In the genomic region with DNA sequence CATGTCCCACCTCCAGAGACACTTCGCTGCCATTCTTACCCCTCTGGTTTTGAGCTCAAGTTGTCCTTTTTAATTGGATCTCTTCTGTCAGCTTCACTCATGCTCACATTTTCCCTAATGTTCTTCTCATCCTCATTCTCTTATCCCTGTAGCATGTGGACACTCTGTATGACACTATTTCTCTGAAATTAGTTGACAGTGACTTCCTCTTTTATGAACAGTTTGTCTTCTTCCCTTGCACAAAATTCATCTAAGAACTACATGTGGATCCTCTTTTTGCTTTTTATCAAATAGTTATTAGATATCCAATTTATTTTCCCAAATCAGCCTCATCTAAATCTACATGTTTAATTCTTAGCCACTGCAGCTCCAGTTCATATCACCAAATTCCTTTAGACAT, we compare ENCODE assay signal across 30 cellular contexts.
"Had no signal": no experiment of that assay in that cellular context is flagged by ENCODE, and none has a peak within 500 bp of the region (broad histone marks: within the 10 kb centered on the region; RNA-seq: fewer than 3 reads in every experiment).

No MANE protein-coding gene starts in this region.

- H3K27me3 Mint-ChIP-seq: stimulated activated naive CD8-positive, alpha-beta T cell treated with anti-CD3 and anti-CD28 coated beads, Interleukin-15, amount 100 ng/mL, for 72 hours had no signal

- H3K79me2 ChIP-seq: hepatocyte had no signal

- H3K27ac ChIP-seq: esophagus muscularis mucosa, foreskin keratinocyte, gastroesophageal sphincter, heart left ventricle, hepatocyte, left ventricle myocardium inferior, lower lobe of right lung, prostate gland, right atrium auricular region, suprapubic skin, transverse colon, vagina had no signal

- ATAC-seq: foreskin keratinocyte; gastroesophageal sphincter; heart left ventricle; left colon; lower lobe of right lung; naive thymus-derived CD8-positive, alpha-beta T cell; sciatic nerve; stimulated activated naive CD8-positive, alpha-beta T cell treated with anti-CD3 and anti-CD28 coated beads, Interleukin-15, amount 100 ng/mL, for 72 hours had no signal

- DNase-seq: dermis blood vessel endothelial cell; effector memory CD4-positive, alpha-beta T cell; foreskin keratinocyte; heart left ventricle; immature natural killer cell; islet precursor cell; kidney glomerular epithelial cell; left colon; left ventricle myocardium inferior; lower lobe of right lung; naive thymus-derived CD8-positive, alpha-beta T cell; nephron progenitor cell; nucleus accumbens; stimulated activated CD4-positive, alpha-beta T cell treated with anti-CD3 and anti-CD28 coated beads, Interleukin-12 subunit alpha, Interleukin-12 subunit beta, amount 100 ng/mL, for 4 hours; stimulated activated CD4-positive, alpha-beta T cell treated with anti-CD3 and anti-CD28 coated beads, Interleukin-1b, Interleukin-23, amount 100 ng/mL, for 48 hours; stimulated activated CD4-positive, alpha-beta T cell treated with anti-CD3 and anti-CD28 coated beads, Interleukin-4, amount 100 ng/mL, for 1 hour; stimulated activated CD8-positive, alpha-beta memory T cell treated with anti-CD3 and anti-CD28 coated beads, Interleukin-4, amount 100 ng/mL, for 48 hours; stimulated activated naive CD4-positive, alpha-beta T cell; stimulated activated naive CD8-positive, alpha-beta T cell treated with anti-CD3 and anti-CD28 coated beads, Interleukin-15, amount 100 ng/mL, for 72 hours; transverse colon had no signal

- H3K27ac Mint-ChIP-seq: immature natural killer cell; naive thymus-derived CD8-positive, alpha-beta T cell; nephron progenitor cell; stimulated activated naive CD8-positive, alpha-beta T cell treated with anti-CD3 and anti-CD28 coated beads, Interleukin-15, amount 100 ng/mL, for 72 hours had no signal

- H3K36me3 ChIP-seq: esophagus muscularis mucosa, gastroesophageal sphincter, heart left ventricle, left ventricle myocardium inferior, lower lobe of right lung, prostate gland, right atrium auricular region, suprapubic skin, transverse colon, vagina had no signal

- H3K9me3 Mint-ChIP-seq: stimulated activated naive CD8-positive, alpha-beta T cell treated with anti-CD3 and anti-CD28 coated beads, Interleukin-15, amount 100 ng/mL, for 72 hours had no signal

- H3K4me3 Mint-ChIP-seq: immature natural killer cell; naive thymus-derived CD8-positive, alpha-beta T cell; nephron progenitor cell; stimulated activated naive CD8-positive, alpha-beta T cell treated with anti-CD3 and anti-CD28 coated beads, Interleukin-15, amount 100 ng/mL, for 72 hours had no signal

- FAIRE-seq: endothelial cell of umbilical vein had no signal

- H3K27me3 ChIP-seq: esophagus muscularis mucosa, foreskin keratinocyte, gastroesophageal sphincter, heart left ventricle, hepatocyte, right atrium auricular region, suprapubic skin, transverse colon, vagina had no signal

- H3K4me2 ChIP-seq: hepatocyte, smooth muscle cell had no signal

- H3K4me3 ChIP-seq: esophagus muscularis mucosa, gastroesophageal sphincter, heart left ventricle, hepatocyte, left ventricle myocardium inferior, lower lobe of right lung, prostate gland, right atrium auricular region, smooth muscle cell, suprapubic skin, transverse colon, vagina had no signal

- H3K4me1 ChIP-seq: esophagus muscularis mucosa, foreskin keratinocyte, gastroesophageal sphincter, heart left ventricle, left ventricle myocardium inferior, lower lobe of right lung, prostate gland, right atrium auricular region, suprapubic skin, transverse colon, vagina had no signal

- H2AFZ ChIP-seq: hepatocyte had no signal

- H3K9me3 ChIP-seq: esophagus muscularis mucosa, gastroesophageal sphincter, heart left ventricle, left ventricle myocardium inferior, lower lobe of right lung, prostate gland, right atrium auricular region, transverse colon, vagina had no signal

- H3K4me1 Mint-ChIP-seq: immature natural killer cell; naive thymus-derived CD8-positive, alpha-beta T cell; nephron progenitor cell; stimulated activated naive CD8-positive, alpha-beta T cell treated with anti-CD3 and anti-CD28 coated beads, Interleukin-15, amount 100 ng/mL, for 72 hours had no signal

- H3K36me3 Mint-ChIP-seq: immature natural killer cell; naive thymus-derived CD8-positive, alpha-beta T cell had no signal
